ENCODE assay signal across 15 cellular contexts in genomic region chr18:78978336-78979057, GRCh38. TPM values are rescaled to one million over a fixed set of nuclear protein-coding genes. Genes with fewer than 3 reads are reported as not detected.
A peak's percentile ranks its signal among the peaks of the same experiment; 100 is the strongest.
DNase-seq lines count a peak whose midpoint lies in the region; ATAC-seq, FAIRE-seq and TF ChIP-seq lines count a peak whose summit lies in the region.
"Had no signal": no experiment of that assay in that cellular context is flagged by ENCODE, and none has a peak within 500 bp of the region (broad histone marks: within the 10 kb centered on the region; RNA-seq: fewer than 3 reads in every experiment).

No MANE protein-coding gene starts in this region.

- H3K4me3 ChIP-seq in astrocyte (ENCODE audit: insufficient read depth, low read depth, low read length) (peak overlapping the region; percentile 10), kidney epithelial cell (ENCODE audit: low read depth, low read length) (peak overlapping the region; percentile 40)

- H2AFZ ChIP-seq in astrocyte (ENCODE audit: low read depth, low read length), result no peak overlapping the region

- no peaks in the 10 kb centered on the region for H3K36me3 Mint-ChIP-seq in activated T-cell treated with anti-CD3 and anti-CD28 coated beads, Interleukin-2, amount 50 U/mL, for 24 hours (ENCODE audit: low read depth)
- peaks cover 3% of the 10 kb centered on the region for H3K36me3 Mint-ChIP-seq in astrocyte (ENCODE audit: low read depth, unreplicated experiment)
- H3K36me3 Mint-ChIP-seq in stimulated activated naive B cell treated with anti-CD40 and anti-IgM and Interleukin-4, amounts not matched to agents 10 μg/mL and 1 μg/mL and 100 μg/mL, for 72 hours, result peaks cover 0 to 8% of the 10 kb centered on the region in 2 donors

- no peaks in the 10 kb centered on the region for H3K4me1 ChIP-seq in astrocyte (ENCODE audit: insufficient read depth, low read length)

- H3K4me3 Mint-ChIP-seq in activated T-cell treated with anti-CD3 and anti-CD28 coated beads, Interleukin-2, amount 50 U/mL, for 24 hours, result peak overlapping the region; percentile 42
- H3K4me3 Mint-ChIP-seq in astrocyte (ENCODE audit: unreplicated experiment), result peak overlapping the region; percentile 79
- H3K4me3 Mint-ChIP-seq in stimulated activated naive B cell treated with anti-CD40 and anti-IgM and Interleukin-4, amounts not matched to agents 10 μg/mL and 1 μg/mL and 100 μg/mL, for 72 hours, result peak overlapping the region; percentile 66 to 69

- no peaks in the 10 kb centered on the region for H3K9me3 ChIP-seq in astrocyte (ENCODE audit: insufficient read depth, low read depth, low read length)
- H3K9me3 ChIP-seq: tibial artery had no signal

- H3K27ac Mint-ChIP-seq in activated T-cell treated with anti-CD3 and anti-CD28 coated beads, Interleukin-2, amount 50 U/mL, for 24 hours, result peak overlapping the region; percentile 71
- peak overlapping the region; percentile 69 for H3K27ac Mint-ChIP-seq in astrocyte (ENCODE audit: unreplicated experiment)
- H3K27ac Mint-ChIP-seq in stimulated activated naive B cell treated with anti-CD40 and anti-IgM and Interleukin-4, amounts not matched to agents 10 μg/mL and 1 μg/mL and 100 μg/mL, for 72 hours, result peak overlapping the region; percentile 76

- H3K27me3 ChIP-seq in astrocyte (ENCODE audit: insufficient read depth, low read length) (peaks cover 53% of the 10 kb centered on the region), kidney epithelial cell (ENCODE audit: control insufficient read depth, insufficient read depth, low read length) (peaks cover 65% of the 10 kb centered on the region)

- no peak for DNase-seq in activated T-cell treated with anti-CD3 and anti-CD28 coated beads, Interleukin-2, amount 50 U/mL, for 24 hours
- no peak for DNase-seq in activated T-cell treated with anti-CD3 and anti-CD28 coated beads for 4 hours
- DNase-seq in astrocyte (ENCODE audit: low read depth), result no peak
- DNase-seq in kidney epithelial cell (ENCODE audit: low read depth), result no peak
- DNase-seq in stimulated activated naive B cell treated with anti-CD40 and anti-IgM and Interleukin-4, amounts not matched to agents 10 μg/mL and 1 μg/mL and 100 μg/mL, for 72 hours, result no peak
- DNase-seq in hippocampal formation (lab: John Stamatoyannopoulos, UW), result no peak
- DNase-seq: activated CD8-positive, alpha-beta memory T cell treated with anti-CD3 and anti-CD28 coated beads, Interleukin-2, amount 50 U/mL, for 48 hours; GF-D8; stimulated activated CD4-positive, alpha-beta T cell treated with anti-CD3 and anti-CD28 coated beads, Interleukin-4, amount 100 ng/mL, for 4 hours; tibial artery had no signal

- H3K4me1 Mint-ChIP-seq in activated T-cell treated with anti-CD3 and anti-CD28 coated beads, Interleukin-2, amount 50 U/mL, for 24 hours (ENCODE audit: low read depth), result peaks cover 26% of the 10 kb centered on the region
- peaks cover 1% of the 10 kb centered on the region for H3K4me1 Mint-ChIP-seq in astrocyte (ENCODE audit: low read depth, unreplicated experiment)
- H3K4me1 Mint-ChIP-seq in stimulated activated naive B cell treated with anti-CD40 and anti-IgM and Interleukin-4, amounts not matched to agents 10 μg/mL and 1 μg/mL and 100 μg/mL, for 72 hours, result peaks cover 12% of the 10 kb centered on the region in 2 donors

- TF ChIP-seq CTCF in astrocyte (IDR thresholded peaks at IDR 0.05; ENCODE audit: insufficient read depth, low read depth, low read length) (no peak), kidney epithelial cell (IDR thresholded peaks at IDR 0.05; ENCODE audit: insufficient read depth, low read length, poor library complexity, severe bottlenecking) (no peak)

- H3K79me2 ChIP-seq in astrocyte (ENCODE audit: insufficient read depth, low read length), result peaks cover 19% of the 10 kb centered on the region

- H3K27me3 Mint-ChIP-seq in activated T-cell treated with anti-CD3 and anti-CD28 coated beads, Interleukin-2, amount 50 U/mL, for 24 hours, result peaks cover 64% of the 10 kb centered on the region
- peaks cover 38% of the 10 kb centered on the region for H3K27me3 Mint-ChIP-seq in astrocyte (ENCODE audit: low read depth, unreplicated experiment)
- H3K27me3 Mint-ChIP-seq in stimulated activated naive B cell treated with anti-CD40 and anti-IgM and Interleukin-4, amounts not matched to agents 10 μg/mL and 1 μg/mL and 100 μg/mL, for 72 hours, result peaks cover 51 to 58% of the 10 kb centered on the region in 2 donors

- H3K9ac ChIP-seq in astrocyte (ENCODE audit: low read length), result no peak overlapping the region

- H3K27ac ChIP-seq in astrocyte (ENCODE audit: low read depth, low read length), result no peak overlapping the region
- H3K27ac ChIP-seq: tibial artery had no signal

- ATAC-seq in stimulated activated naive B cell treated with anti-CD40 and anti-IgM and Interleukin-4, amounts not matched to agents 10 μg/mL and 1 μg/mL and 100 μg/mL, for 72 hours (replicated peaks), result no peak
- no peak for ATAC-seq in GM18907 (IDR thresholded peaks at IDR 0.05; ENCODE audit: unreplicated experiment)
- ATAC-seq in GM18511 (IDR thresholded peaks at IDR 0.05; ENCODE audit: unreplicated experiment), result no peak
- ATAC-seq: SK-N-SH treated with all-trans-retinoic acid at 6 μM for 48 hours had no signal

- H4K20me1 ChIP-seq in astrocyte (ENCODE audit: insufficient read depth, low read length), result no peaks in the 10 kb centered on the region

- H3K9me3 Mint-ChIP-seq in activated T-cell treated with anti-CD3 and anti-CD28 coated beads, Interleukin-2, amount 50 U/mL, for 24 hours, result no peaks in the 10 kb centered on the region
- H3K9me3 Mint-ChIP-seq in astrocyte (ENCODE audit: unreplicated experiment), result peaks cover 17% of the 10 kb centered on the region
- no peaks in the 10 kb centered on the region for H3K9me3 Mint-ChIP-seq in stimulated activated naive B cell treated with anti-CD40 and anti-IgM and Interleukin-4, amounts not matched to agents 10 μg/mL and 1 μg/mL and 100 μg/mL, for 72 hours

- FAIRE-seq in astrocyte (lab: Jason Lieb, UNC), result no peak
- FAIRE-seq: H54 had no signal

- H3K4me2 ChIP-seq in astrocyte (ENCODE audit: low read length), result peak overlapping the region; percentile 73

- H3K36me3 ChIP-seq in astrocyte (ENCODE audit: insufficient read depth, low read length), result no peaks in the 10 kb centered on the region
- H3K36me3 ChIP-seq in kidney epithelial cell (ENCODE audit: control insufficient read depth, insufficient read depth, low read length), result no peaks in the 10 kb centered on the region
- H3K36me3 ChIP-seq: tibial artery had no signal

RNA-seq across cellular contexts. Expression of gene SALL3, which starts 1.1 kb away (rescaled TPM):
- total RNA-seq in astrocyte, result 6.8 and 7.7 TPM in 2 replicates
- total RNA-seq in kidney epithelial cell, result 2.1 TPM in 2 replicates
- total RNA-seq: MCF 10A had no signal
